ENCODE assay signal across 14 cellular contexts in the genomic region with DNA sequence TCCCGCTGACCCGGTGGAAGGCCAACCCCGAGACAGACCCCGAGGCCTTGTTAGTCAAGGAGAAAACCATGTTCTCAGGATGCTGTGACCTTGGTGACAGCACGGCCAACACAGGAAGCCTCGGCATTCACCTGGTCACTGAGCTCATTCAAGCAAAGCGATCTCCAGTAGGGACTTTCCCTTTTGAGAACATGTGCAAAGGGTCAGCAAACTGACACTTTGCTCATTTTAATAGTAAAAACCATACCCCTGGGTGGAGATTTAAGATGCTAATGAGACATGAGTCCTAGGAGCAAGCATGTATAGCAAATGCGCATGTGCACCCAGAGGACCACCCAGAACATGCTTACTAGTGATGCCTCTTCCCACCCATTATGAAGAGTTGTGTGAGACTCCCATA. TPM values are rescaled to one million over a fixed set of nuclear protein-coding genes. Genes with fewer than 3 reads are reported as not detected.
DNase-seq lines count a peak whose midpoint lies in the region; ATAC-seq and TF ChIP-seq lines count a peak whose summit lies in the region.
"Not testable (repeated sequence)": the region's sequence is repeated elsewhere in the genome, so short reads cannot be mapped to it uniquely, and the experiment has no call there.
"Had no signal": no experiment of that assay in that cellular context is flagged by ENCODE, and none has a peak within 500 bp of the region (broad histone marks: within the 10 kb centered on the region; RNA-seq: fewer than 3 reads in every experiment).

No MANE protein-coding gene starts in this region.

- intact Hi-C loops in OCI-LY7 (cut with micrococcal nuclease; ENCODE audit: unreplicated experiment); spleen (cut with DNase I; ENCODE audit: low total_unique reads): not testable (repeated sequence)

- not testable (repeated sequence) for H3K27ac Mint-ChIP-seq in chondrocyte (ENCODE audit: unreplicated experiment)

- not testable (repeated sequence) for H3K4me3 Mint-ChIP-seq in chondrocyte (ENCODE audit: unreplicated experiment)

- H3K27me3 ChIP-seq in DOHH2 (ENCODE audit: control insufficient read depth, low read length); Karpas-422 (ENCODE audit: low read length); spleen (replicated peaks in 1 of 7): not testable (repeated sequence)

- H3K9me3 Mint-ChIP-seq in chondrocyte (ENCODE audit: low read depth): not testable (repeated sequence)

- not testable (repeated sequence) for TF ChIP-seq POLR2A in spleen (IDR thresholded peaks at IDR 0.05)

- ATAC-seq in GM18511 (IDR thresholded peaks at IDR 0.05; ENCODE audit: unreplicated experiment) (peak; percentile 39), left lobe of liver (peak; percentile 18)

- H2AFZ ChIP-seq in Karpas-422 (ENCODE audit: low read length); OCI-LY7 (ENCODE audit: low read length): not testable (repeated sequence)

- H3F3A ChIP-seq in DOHH2 (ENCODE audit: control insufficient read depth, insufficient read depth): peaks cover 18% of the 10 kb centered on the region

- not testable (repeated sequence) for H3K27me3 Mint-ChIP-seq in chondrocyte (ENCODE audit: low read depth)

- CTCF ChIA-PET in OCI-LY7 (lab: Charles Lee; ENCODE audit: unreplicated experiment): not testable (repeated sequence)

- not testable (repeated sequence) for H3K4me1 Mint-ChIP-seq in chondrocyte (ENCODE audit: low read depth)

- POLR2A ChIA-PET in OCI-LY7 (lab: Charles Lee): not testable (repeated sequence)

- not testable (repeated sequence) for H3K79me2 ChIP-seq in DOHH2 (ENCODE audit: control insufficient read depth, low read length); Karpas-422 (ENCODE audit: low read length); OCI-LY7 (ENCODE audit: insufficient read depth, low read depth, low read length)

- H3K4me1 ChIP-seq in DOHH2 (ENCODE audit: control insufficient read depth, low read length) (peaks cover 19% of the 10 kb centered on the region), Karpas-422 (ENCODE audit: low read length) (peaks cover 49% of the 10 kb centered on the region), OCI-LY7 (ENCODE audit: insufficient read depth, low read length, poor library complexity, severe bottlenecking) (peaks cover 20% of the 10 kb centered on the region)
- not testable (repeated sequence) for H3K4me1 ChIP-seq in spleen

- H3K4me3 ChIP-seq in DOHH2 (ENCODE audit: low read length); GM12865 (ENCODE audit: low read depth, low read length); Karpas-422 (ENCODE audit: low read length); OCI-LY7 (ENCODE audit: low read depth, low read length, poor library complexity, severe bottlenecking); spleen: not testable (repeated sequence)

- H3K9me3 ChIP-seq in DOHH2 (ENCODE audit: control insufficient read depth, insufficient read depth, low read length); Karpas-422 (ENCODE audit: low read length); OCI-LY7 (ENCODE audit: low read length); spleen: not testable (repeated sequence)

- H3K9me2 ChIP-seq in DOHH2 (replicated peaks; ENCODE audit: control insufficient read depth, low read length); Karpas-422 (replicated peaks; ENCODE audit: insufficient read depth, low read length); OCI-LY7 (ENCODE audit: insufficient read depth, low read length): not testable (repeated sequence)

- H3K4me2 ChIP-seq in DOHH2 (ENCODE audit: low read length): peak overlapping the region; percentile 34
- H3K4me2 ChIP-seq in Karpas-422 (ENCODE audit: low read depth, low read length, poor library complexity, severe bottlenecking): peak overlapping the region; percentile 43
- peak overlapping the region; percentile 37 for H3K4me2 ChIP-seq in OCI-LY7 (ENCODE audit: low read length)

- BruUV-seq in OCI-LY7 (replicated peaks; lab: Mats Ljungman, UMichigan): not testable (repeated sequence)

- not testable (repeated sequence) for TF ChIP-seq CTCF in DOHH2 (IDR thresholded peaks at IDR 0.05; ENCODE audit: low read depth, low read length, poor library complexity, severe bottlenecking); GM12865 (IDR thresholded peaks at IDR 0.05; ENCODE audit: insufficient read depth, low read depth, low read length, missing control alignments); OCI-LY7 (conservative IDR thresholded peaks at IDR 0.05; ENCODE audit: low read length); chondrocyte (IDR thresholded peaks at IDR 0.05); spleen (IDR thresholded peaks at IDR 0.05 in 8 of 11, conservative IDR thresholded peaks at IDR 0.05 in 3 of 11)

- H3K36me3 Mint-ChIP-seq in chondrocyte (ENCODE audit: low read depth): not testable (repeated sequence)

- H3K36me3 ChIP-seq in DOHH2 (ENCODE audit: control insufficient read depth, low read length): peaks cover 11% of the 10 kb centered on the region; the same call in 1 of the 2 replicates
- not testable (repeated sequence) for H3K36me3 ChIP-seq in Karpas-422 (ENCODE audit: insufficient read depth, low read length)
- H3K36me3 ChIP-seq in OCI-LY7 (ENCODE audit: insufficient read depth, low read length): peaks cover 15% of the 10 kb centered on the region
- H3K36me3 ChIP-seq in spleen: peaks cover 0 to 41% (median 0%) of the 10 kb centered on the region in 6 donors

- peak; percentile 49 for DNase-seq in GM12865 (ENCODE audit: low read depth)
- DNase-seq in Karpas-422: peak; percentile 86
- peak; percentile 47 for DNase-seq in OCI-LY7 (ENCODE audit: low spot score)
- DNase-seq in chondrocyte (ENCODE audit: low spot score): peak; percentile 18
- DNase-seq in left lobe of liver (ENCODE audit: low spot score): not testable (repeated sequence)
- peak; percentile 47 for DNase-seq in spleen

- WGBS in spleen, 5 donors: 51 to 60% (median 51%) methylated on average over 4 to 5 of the region's 8 CpGs

- H3K27ac ChIP-seq in DOHH2 (ENCODE audit: low read depth, low read length); OCI-LY7 (ENCODE audit: low read depth, low read length, poor library complexity, severe bottlenecking); spleen: not testable (repeated sequence)
- peak overlapping the region; percentile 88 for H3K27ac ChIP-seq in Karpas-422 (ENCODE audit: low read length)

- not testable (repeated sequence) for H4K20me1 ChIP-seq in DOHH2 (ENCODE audit: control insufficient read depth, insufficient read depth, low read depth, low read length); Karpas-422 (ENCODE audit: insufficient read depth, low read depth, low read length); OCI-LY7 (ENCODE audit: insufficient read depth, low read length)

- peak overlapping the region; percentile 57 for H3K9ac ChIP-seq in Karpas-422 (ENCODE audit: low read length)

RNA-seq across cellular contexts. Expression of gene SULT1A2, which starts 5.7 kb away (rescaled TPM):
- 16.1 and 36.1 TPM in 2 replicates for total RNA-seq in Karpas-422 (2014; rRNA removed; shearing (Covaris generic); ENCODE audit: low replicate concordance)
- total RNA-seq in OCI-LY7 (2014; rRNA removed; shearing (Covaris generic)): 2.1 and 5.8 TPM in 2 replicates
- total RNA-seq in OCI-LY7 (2022): 3.0 and 3.7 TPM in 2 replicates
- total RNA-seq in chondrocyte: not detected in 3 replicates
- 50.3 TPM for total RNA-seq in left lobe of liver
- 1 to 10 TPM; 2.0 to 9.4 (median 5.5) TPM for total RNA-seq in spleen
- polyA plus RNA-seq in spleen: 1 to 10 TPM; 1.3 to 3.9 (median 1.7) TPM
- total RNA-seq: G401, HFFc6, HT1080 had no signal

RNA-seq across cellular contexts. Expression of gene SULT1A1, which starts 7.3 kb away (rescaled TPM):
- total RNA-seq in Karpas-422 (2014; rRNA removed; shearing (Covaris generic); ENCODE audit: low replicate concordance): 122 and 179 TPM in 2 replicates
- total RNA-seq in OCI-LY7 (2014; rRNA removed; shearing (Covaris generic)): 36.1 and 41.0 TPM in 2 replicates
- total RNA-seq in OCI-LY7 (2022) (59.4 and 61.2 TPM in 2 replicates), chondrocyte (1.1 to 4.9 TPM (median 2.2 TPM) in 3 replicates), left lobe of liver (179 TPM), spleen (100 to 1,000 TPM in 4 of 7 donors, 10 to 100 TPM in 3; 35.2 to 184 (median 124) TPM)
- 10 to 100 TPM; 42.5 to 56.6 (median 49.0) TPM for polyA plus RNA-seq in spleen

RNA-seq across cellular contexts. Expression of gene NPIPB8, which starts 35.4 kb away (rescaled TPM):
- 1.9 and 4.5 TPM in 2 replicates for total RNA-seq in Karpas-422 (2014; rRNA removed; shearing (Covaris generic); ENCODE audit: low replicate concordance)
- 0.50 TPM in 1 of 2 replicates, not detected in the other for total RNA-seq in OCI-LY7 (2014; rRNA removed; shearing (Covaris generic))
- total RNA-seq in OCI-LY7 (2022) (1.6 and 2.7 TPM in 2 replicates), chondrocyte (0.49 to 1.4 TPM in 2 of 3 replicates, not detected in the other), left lobe of liver (3.2 TPM), spleen (1 to 10 TPM in 3 of 7 donors, under 1 TPM in 3, not detected in 1; 0.32 to 2.4 (median 0.82) TPM)
- not detected for polyA plus RNA-seq in spleen
- total RNA-seq: A673; CD4-positive, alpha-beta memory T cell; G401; HT1080 had no signal
- polyA plus RNA-seq: CD14-positive monocyte; CD4-positive, alpha-beta memory T cell had no signal

RNA-seq across cellular contexts. Expression of gene SGF29, which starts 48.8 kb away (rescaled TPM):
- 44.7 and 70.5 TPM in 2 replicates for total RNA-seq in Karpas-422 (2014; rRNA removed; shearing (Covaris generic); ENCODE audit: low replicate concordance)
- total RNA-seq in OCI-LY7 (2014; rRNA removed; shearing (Covaris generic)): 21.8 and 32.0 TPM in 2 replicates
- total RNA-seq in OCI-LY7 (2022): 22.6 and 33.1 TPM in 2 replicates
- total RNA-seq in chondrocyte: 14.6 to 18.4 TPM (median 17.1 TPM) in 3 replicates
- 19.3 TPM for total RNA-seq in left lobe of liver
- total RNA-seq in spleen: 10 to 100 TPM; 22.9 to 35.1 (median 26.7) TPM
- 10 to 100 TPM; 27.2 to 31.7 (median 27.8) TPM for polyA plus RNA-seq in spleen
